Comparison of ENCODE assay signal across 7 cellular contexts in the genomic region with DNA sequence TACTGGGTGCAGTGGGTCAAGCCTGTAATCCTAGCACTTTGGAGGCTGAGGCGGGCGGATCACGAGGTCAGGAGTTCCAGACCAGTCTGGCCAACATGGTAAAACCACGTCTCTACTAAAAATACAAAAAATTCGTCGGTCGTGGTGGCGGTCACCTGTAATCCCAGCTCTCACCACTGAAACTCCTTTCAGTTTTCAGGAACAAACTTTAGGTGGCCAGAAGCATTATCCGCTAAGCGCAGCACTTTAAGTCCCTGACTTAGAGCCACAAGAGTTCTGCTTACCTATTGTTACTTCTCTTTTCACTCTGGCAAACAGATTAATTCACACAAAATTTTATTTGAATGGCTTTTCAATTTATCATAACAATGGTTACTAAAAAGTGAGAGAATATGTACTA. TPM values are rescaled to one million over a fixed set of nuclear protein-coding genes. Genes with fewer than 3 reads are reported as not detected.
DNase-seq lines count a peak whose midpoint lies in the region; ATAC-seq, FAIRE-seq and TF ChIP-seq lines count a peak whose summit lies in the region.
"Not testable (repeated sequence)": the region's sequence is repeated elsewhere in the genome, so short reads cannot be mapped to it uniquely, and the experiment has no call there.

No MANE protein-coding gene starts in this region.

- not testable (repeated sequence) for H3K56ac ChIP-seq in mesendoderm (ENCODE audit: low read length)

- H3K4me1 ChIP-seq in HAP-1, result peaks cover 11% of the 10 kb centered on the region
- H3K4me1 ChIP-seq in K562 (replicated peaks in 1 of 2; ENCODE audit: control insufficient read depth in 2 of 2, insufficient read depth in 2 of 2, low read length in 2 of 2); mesendoderm (ENCODE audit: control insufficient read depth, low read depth, low read length): not testable (repeated sequence)

- peak in 2 of 3 experiments; percentile 19 to 42; a peak in 4 of 6 replicates for TF ChIP-seq CTCF in K562 (IDR thresholded peaks at IDR 0.05 in 2 of 3, conservative IDR thresholded peaks at IDR 0.05 in 1 of 3; ENCODE audit: insufficient read depth in 2 of 3, low read depth in 1 of 3, low read length in 3 of 3)
- TF ChIP-seq CTCF in endothelial cell (IDR thresholded peaks at IDR 0.05; ENCODE audit: unreplicated experiment), result peak; percentile 58

- H2BK5ac ChIP-seq in mesendoderm (ENCODE audit: low read length), result not testable (repeated sequence)

- not testable (repeated sequence) for H3K9me3 ChIP-seq in HAP-1; K562 (replicated peaks; ENCODE audit: control insufficient read depth, insufficient read depth, low read depth, low read length)

- peaks cover 37% of the 10 kb centered on the region for H3K36me3 ChIP-seq in HAP-1 (replicated peaks)
- H3K36me3 ChIP-seq in K562 (ENCODE audit: control insufficient read depth, insufficient read depth, low read length), result peaks cover 74% of the 10 kb centered on the region
- not testable (repeated sequence) for H3K36me3 ChIP-seq in mesendoderm (ENCODE audit: control insufficient read depth, insufficient read depth, low read length)

- not testable (repeated sequence) for H4K8ac ChIP-seq in mesendoderm (ENCODE audit: low read depth, low read length)

- FAIRE-seq in K562 (lab: Jason Lieb, UNC), result not testable (repeated sequence)

- not testable (repeated sequence) for TF ChIP-seq EP300 in K562 (IDR thresholded peaks at IDR 0.05; ENCODE audit: low read length)

- DNase-seq in ELF-1 (ENCODE audit: low read depth, low spot score) (peak; percentile 28), HAP-1 (ENCODE audit: low spot score in 2 of 2) (peak; percentile 59 to 85), MV-4-11 (lab: John Stamatoyannopoulos, UW) (peak; percentile 47), RKO (ENCODE audit: low spot score) (peak; percentile 25), K562 (ENCODE audit: extremely low read depth in 1 of 4, low spot score in 3 of 4) (peak in 1 of 4 experiments; percentile 31), endothelial cell (ENCODE audit: low spot score) (peak; percentile 8), mesendoderm (peak; percentile 34)

- H3K9me3 Mint-ChIP-seq in endothelial cell (ENCODE audit: unreplicated experiment), result not testable (repeated sequence)

- not testable (repeated sequence) for H3K27me3 ChIP-seq in HAP-1 (ENCODE audit: low read depth); K562 (ENCODE audit: control insufficient read depth in 2 of 2, insufficient read depth in 2 of 2, low read length in 2 of 2); mesendoderm (ENCODE audit: insufficient read depth, low read length, poor library complexity)

- H3K27ac ChIP-seq in K562 (ENCODE audit: extremely low read depth, low read depth, low read length); mesendoderm (ENCODE audit: low read depth, low read length): not testable (repeated sequence)

- not testable (repeated sequence) for H2AFZ ChIP-seq in K562 (ENCODE audit: low read depth, low read length)

- 86% methylated on average over 10 of the region's 10 CpGs for WGBS in K562 (ENCODE audit: insufficient coverage, low coverage, missing lambda C conversion rate)
- no CpG with 5 or more reads among the region's 10 CpGs for WGBS in mesendoderm (ENCODE audit: extremely low coverage, insufficient coverage, low lambda C conversion rate)

- H3K9me1 ChIP-seq in K562 (ENCODE audit: control insufficient read depth, insufficient read depth, low read length), result not testable (repeated sequence)

- H3K27ac Mint-ChIP-seq in endothelial cell (ENCODE audit: unreplicated experiment), result not testable (repeated sequence)

- H2BK15ac ChIP-seq in mesendoderm (replicated peaks; ENCODE audit: low read depth), result not testable (repeated sequence)

- not testable (repeated sequence) for H3K4ac ChIP-seq in mesendoderm (ENCODE audit: low read depth, low read length)

- not testable (repeated sequence) for BruUV-seq in K562 (replicated peaks; lab: Mats Ljungman, UMichigan)

- ATAC-seq in K562, result peak; percentile 49

- not testable (repeated sequence) for H3K23ac ChIP-seq in mesendoderm (ENCODE audit: low read length)

- H3K4me3 Mint-ChIP-seq in endothelial cell (ENCODE audit: unreplicated experiment), result not testable (repeated sequence)

- H3K79me1 ChIP-seq in mesendoderm (ENCODE audit: low read length), result not testable (repeated sequence)

- TF ChIP-seq POLR2A in K562 (conservative IDR thresholded peaks at IDR 0.05), result not testable (repeated sequence)

- H3K4me1 Mint-ChIP-seq in endothelial cell (ENCODE audit: unreplicated experiment), result not testable (repeated sequence)

- in situ Hi-C loops in HAP-1 (cut with MboI; ENCODE audit: low sequenced_read_pairs); K562 (cut with MboI): not testable (repeated sequence)

- not testable (repeated sequence) for H3K27me3 Mint-ChIP-seq in endothelial cell (ENCODE audit: unreplicated experiment)

- POLR2A ChIA-PET in K562 (lab: Yijun Ruan, JAX), result not testable (repeated sequence)

- H3K18ac ChIP-seq in mesendoderm (ENCODE audit: low read length), result not testable (repeated sequence)

- peaks cover 10% of the 10 kb centered on the region for H3K36me3 Mint-ChIP-seq in endothelial cell (ENCODE audit: low read depth, unreplicated experiment)

- not testable (repeated sequence) for H3K4me3 ChIP-seq in HAP-1; K562; mesendoderm (ENCODE audit: low read length)

- H2AK5ac ChIP-seq in mesendoderm (ENCODE audit: low read length), result not testable (repeated sequence)

- H3K79me2 ChIP-seq in K562 (ENCODE audit: control insufficient read depth, insufficient read depth, low read length) (peaks cover 61% of the 10 kb centered on the region), mesendoderm (ENCODE audit: control insufficient read depth, insufficient read depth, low read length) (peaks cover 21% of the 10 kb centered on the region)

- H4K20me1 ChIP-seq in K562 (replicated peaks; ENCODE audit: control insufficient read depth, insufficient read depth, low read length), result not testable (repeated sequence)

- intact Hi-C loops in K562 (cut with micrococcal nuclease), result loop anchor here (10.0 kb wide), 1 partner anchor 374 kb away; the partner anchor contains the start of gene AHCTF1

- H3K9ac ChIP-seq in K562 (ENCODE audit: insufficient read depth in 1 of 2, low read depth in 2 of 2, low read length in 2 of 2); mesendoderm (ENCODE audit: low read length): not testable (repeated sequence)

- not testable (repeated sequence) for H2BK120ac ChIP-seq in mesendoderm (ENCODE audit: low read depth, low read length)

- CTCF ChIA-PET in K562 (lab: Yijun Ruan, JAX; ENCODE audit: low intra/inter-chr PET ratio), result not testable (repeated sequence)

- TF ChIP-seq RAD21 in K562 (CRISPR knock-in tag; conservative IDR thresholded peaks at IDR 0.05 in 1 of 2, IDR thresholded peaks at IDR 0.05 in 1 of 2), result not testable (repeated sequence)

- not testable (repeated sequence) for H4K5ac ChIP-seq in mesendoderm (ENCODE audit: low read length)

- H3K4me2 ChIP-seq in K562 (ENCODE audit: insufficient read depth, low read length); mesendoderm (ENCODE audit: low read length): not testable (repeated sequence)

RNA-seq across cellular contexts. Expression of gene TFB2M, which starts 5.2 kb away (rescaled TPM):
- 23.8 and 25.2 TPM in 2 replicates for total RNA-seq in K562 (2011; cell fraction: chromatin; rRNA removed; ENCODE audit: low replicate concordance)
- total RNA-seq in K562 (2011; cell fraction: nucleolus; rRNA removed), result 22.5 TPM in 2 replicates
- total RNA-seq in K562 (2011; cell fraction: nucleoplasm; rRNA removed), result 17.8 and 18.7 TPM in 2 replicates
- total RNA-seq in K562 (2014; rRNA removed), result 51.1 and 55.1 TPM in 2 replicates
- total RNA-seq in K562 (2014; rRNA removed; fragmentation: Illumina TruSeq; extraction: Trizol), result 72.3 and 80.2 TPM in 2 replicates
- total RNA-seq in K562 (2015; rRNA removed; fragmentation: Illumina TruSeq; extraction: Trizol), result 48.2 and 55.2 TPM in 2 replicates
- total RNA-seq in K562 (2021), result 63.0 and 63.6 TPM in 2 replicates
- 50.7 and 70.6 TPM in 2 replicates for polyA plus RNA-seq in K562 (2011; rRNA removed)
- 19.8 and 24.0 TPM in 2 replicates for polyA plus RNA-seq in K562 (2011; cell fraction: cytosol; rRNA removed)
- 13.3 and 16.0 TPM in 2 replicates for polyA plus RNA-seq in K562 (2011; cell fraction: nucleus; rRNA removed)
- 27.6 and 52.8 TPM in 2 replicates for polyA plus RNA-seq in K562 (2012)
- polyA plus RNA-seq in K562 (2014; fragmentation: Illumina TruSeq; extraction: Trizol), result 63.5 and 65.0 TPM in 2 replicates
- 100 to 1,000 TPM; 141 to 162 TPM for polyA plus RNA-seq in K562 (2014; fragmentation: Nextera tagmentation; extraction: Ambion mirVana)
- polyA plus RNA-seq in K562 (2014; rRNA removed), result 77.7 and 78.1 TPM in 2 replicates
- polyA minus RNA-seq in K562 (2011; rRNA and poly(A)+ RNA removed), result 27.1 and 29.2 TPM in 2 replicates
- 14.7 and 15.6 TPM in 2 replicates for polyA minus RNA-seq in K562 (2011; cell fraction: cytosol; rRNA and poly(A)+ RNA removed)
- polyA minus RNA-seq in K562 (2011; cell fraction: nucleus; rRNA and poly(A)+ RNA removed), result 14.9 and 19.1 TPM in 2 replicates
- total RNA-seq in endothelial cell (ENCODE audit: unreplicated experiment), result 9.5 TPM
- polyA plus RNA-seq in mesendoderm (2013, experiment 1 of 2), result 29.7 TPM
- 31.2 TPM for polyA plus RNA-seq in mesendoderm (2013, experiment 2 of 2)

RNA-seq across cellular contexts. Expression of gene CNST, which starts 5.4 kb away (rescaled TPM):
- total RNA-seq in K562 (2011; cell fraction: chromatin; rRNA removed; ENCODE audit: low replicate concordance), result 251 and 301 TPM in 2 replicates
- 61.0 and 78.0 TPM in 2 replicates for total RNA-seq in K562 (2011; cell fraction: nucleolus; rRNA removed)
- 82.1 and 87.6 TPM in 2 replicates for total RNA-seq in K562 (2011; cell fraction: nucleoplasm; rRNA removed)
- total RNA-seq in K562 (2014; rRNA removed) (23.9 and 25.2 TPM in 2 replicates), K562 (2014; rRNA removed; fragmentation: Illumina TruSeq; extraction: Trizol) (39.1 and 46.1 TPM in 2 replicates), K562 (2015; rRNA removed; fragmentation: Illumina TruSeq; extraction: Trizol) (29.9 and 31.1 TPM in 2 replicates), K562 (2021) (45.5 and 55.3 TPM in 2 replicates), endothelial cell (ENCODE audit: unreplicated experiment) (14.6 TPM)
- polyA plus RNA-seq in K562 (2011; rRNA removed) (41.4 and 43.9 TPM in 2 replicates), K562 (2014; fragmentation: Illumina TruSeq; extraction: Trizol) (30.1 and 30.8 TPM in 2 replicates), K562 (2014; fragmentation: Nextera tagmentation; extraction: Ambion mirVana) (10 to 100 TPM; 17.0 to 22.9 TPM), K562 (2014; rRNA removed) (20.6 and 23.3 TPM in 2 replicates)
- polyA plus RNA-seq in K562 (2011; cell fraction: cytosol; rRNA removed), result 11.5 and 23.2 TPM in 2 replicates
- 37.1 and 53.3 TPM in 2 replicates for polyA plus RNA-seq in K562 (2011; cell fraction: nucleus; rRNA removed)
- polyA plus RNA-seq in K562 (2012), result 16.1 and 19.6 TPM in 2 replicates
- polyA minus RNA-seq in K562 (2011; rRNA and poly(A)+ RNA removed), result 210 and 261 TPM in 2 replicates
- 25.3 and 33.2 TPM in 2 replicates for polyA minus RNA-seq in K562 (2011; cell fraction: cytosol; rRNA and poly(A)+ RNA removed)
- polyA minus RNA-seq in K562 (2011; cell fraction: nucleus; rRNA and poly(A)+ RNA removed), result 50.6 and 123 TPM in 2 replicates
- polyA plus RNA-seq in mesendoderm (2013, experiment 1 of 2), result 9.8 TPM
- polyA plus RNA-seq in mesendoderm (2013, experiment 2 of 2), result 9.8 TPM

RNA-seq across cellular contexts. Expression of gene SMYD3, which starts 53.8 kb away (rescaled TPM):
- total RNA-seq in K562 (2011; cell fraction: chromatin; rRNA removed; ENCODE audit: low replicate concordance), result 532 and 587 TPM in 2 replicates
- total RNA-seq in K562 (2011; cell fraction: nucleolus; rRNA removed), result 218 and 259 TPM in 2 replicates
- total RNA-seq in K562 (2011; cell fraction: nucleoplasm; rRNA removed), result 355 and 441 TPM in 2 replicates
- total RNA-seq in K562 (2014; rRNA removed), result 123 and 128 TPM in 2 replicates
- total RNA-seq in K562 (2014; rRNA removed; fragmentation: Illumina TruSeq; extraction: Trizol), result 197 and 206 TPM in 2 replicates
- 195 and 199 TPM in 2 replicates for total RNA-seq in K562 (2015; rRNA removed; fragmentation: Illumina TruSeq; extraction: Trizol)
- total RNA-seq in K562 (2021), result 148 and 149 TPM in 2 replicates
- 336 and 486 TPM in 2 replicates for polyA plus RNA-seq in K562 (2011; rRNA removed)
- polyA plus RNA-seq in K562 (2011; cell fraction: cytosol; rRNA removed), result 159 and 451 TPM in 2 replicates
- 113 and 244 TPM in 2 replicates for polyA plus RNA-seq in K562 (2011; cell fraction: nucleus; rRNA removed)
- polyA plus RNA-seq in K562 (2012), result 304 and 317 TPM in 2 replicates
- 140 and 154 TPM in 2 replicates for polyA plus RNA-seq in K562 (2014; fragmentation: Illumina TruSeq; extraction: Trizol)
- 100 to 1,000 TPM; 361 to 440 TPM for polyA plus RNA-seq in K562 (2014; fragmentation: Nextera tagmentation; extraction: Ambion mirVana)
- polyA plus RNA-seq in K562 (2014; rRNA removed), result 183 and 202 TPM in 2 replicates
- 267 and 478 TPM in 2 replicates for polyA minus RNA-seq in K562 (2011; rRNA and poly(A)+ RNA removed)
- 63.6 and 112 TPM in 2 replicates for polyA minus RNA-seq in K562 (2011; cell fraction: cytosol; rRNA and poly(A)+ RNA removed)
- polyA minus RNA-seq in K562 (2011; cell fraction: nucleus; rRNA and poly(A)+ RNA removed), result 215 and 411 TPM in 2 replicates
- total RNA-seq in endothelial cell (ENCODE audit: unreplicated experiment), result 35.4 TPM
- 19.7 TPM for polyA plus RNA-seq in mesendoderm (2013, experiment 1 of 2)
- polyA plus RNA-seq in mesendoderm (2013, experiment 2 of 2), result 20.9 TPM
